ENCODE assay signal across 8 cellular contexts in genomic region chr12:82358200-82359114, GRCh38. TPM values are rescaled to one million over a fixed set of nuclear protein-coding genes. Genes with fewer than 3 reads are reported as not detected.
DNase-seq lines count a peak whose midpoint lies in the region; ATAC-seq, FAIRE-seq and TF ChIP-seq lines count a peak whose summit lies in the region.

CCDC59 (minus strand) TSS chr12:82358387; CDS start chr12:82358376, 11 bp downstream.
METTL25 (plus strand) TSS chr12:82358529; CDS start chr12:82358566, 37 bp downstream.

- H3K9me3 Mint-ChIP-seq in Calu3 (ENCODE audit: low read depth, unreplicated experiment): no peaks in the 10 kb centered on the region
- H3K9me3 Mint-ChIP-seq in endodermal cell: peaks cover 4% of the 10 kb centered on the region

- H3K4me1 ChIP-seq in endodermal cell (ENCODE audit: control insufficient read depth, insufficient read depth, low read length): no peaks in the 10 kb centered on the region

- H3K27me3 ChIP-seq in endodermal cell (ENCODE audit: control insufficient read depth, insufficient read depth, low read length, poor library complexity, severe bottlenecking): no peaks in the 10 kb centered on the region

- peak; percentile 91 for TF ChIP-seq CTCF in Calu3 (IDR thresholded peaks at IDR 0.05; ENCODE audit: unreplicated experiment)
- TF ChIP-seq CTCF in endodermal cell (conservative IDR thresholded peaks at IDR 0.05): peak; percentile 90

- H3K36me3 Mint-ChIP-seq in Calu3 (ENCODE audit: insufficient read depth, unreplicated experiment): peaks cover 48% of the 10 kb centered on the region
- H3K36me3 Mint-ChIP-seq in endodermal cell (ENCODE audit: low read depth): peaks cover 45% of the 10 kb centered on the region

- H3K27ac Mint-ChIP-seq in Calu3 (ENCODE audit: unreplicated experiment) (peak within 1 kb of the TSS; percentile 100), endodermal cell (peak within 1 kb of the TSS; percentile 100)

- DNase-seq in Calu3 (peak; percentile 98), HTR-8/SVneo (ENCODE audit: insufficient read length, low spot score) (peak; percentile 74), NOMO-1 treated with DMSO at 0.1 percent for 48 hours (lab: John Stamatoyannopoulos, UW; ENCODE audit: unreplicated experiment) (peak; percentile 96), endodermal cell (peak; percentile 100), mesenteric fat pad (ENCODE audit: low spot score) (peak; percentile 98)
- peak; percentile 91 for DNase-seq in activated CD8-positive, alpha-beta memory T cell treated with anti-CD3 and anti-CD28 coated beads, Interleukin-2, amount 50 U/mL, for 1 hour (ENCODE audit: extremely low read depth)
- DNase-seq in stimulated activated CD8-positive, alpha-beta memory T cell treated with anti-CD3 and anti-CD28 coated beads, Interleukin-15, amount 100 ng/mL, for 24 hours (ENCODE audit: low read depth): peak; percentile 97

- peak within 1 kb of the TSS; percentile 99 for H3K9ac ChIP-seq in endodermal cell (ENCODE audit: extremely low read depth, low read length, poor library complexity, severe bottlenecking)

- H3K4me3 Mint-ChIP-seq in Calu3 (ENCODE audit: low read depth, unreplicated experiment) (peak within 1 kb of the TSS; percentile 94), endodermal cell (peak within 1 kb of the TSS; percentile 100)

- peak; percentile 79 for FAIRE-seq in HTR-8/SVneo (lab: Jason Lieb, UNC)

- WGBS in endodermal cell (ENCODE audit: insufficient coverage in 1 of 2, insufficient read length in 1 of 2), 2 experiments: 0 to 1% methylated on average over 28 to 60 of the region's 61 CpGs

- peaks cover 31% of the 10 kb centered on the region for H3K36me3 ChIP-seq in endodermal cell (ENCODE audit: control insufficient read depth, insufficient read depth, low read length)

- BruUV-seq in Calu3 (replicated peaks; lab: Mats Ljungman, UMichigan): no TSS peak

- H3K27ac ChIP-seq in endodermal cell (ENCODE audit: low read depth, low read length): peak within 1 kb of the TSS; percentile 88

- peak; percentile 92 for ATAC-seq in GM21367 (IDR thresholded peaks at IDR 0.05; ENCODE audit: unreplicated experiment)

- intact Hi-C loops in Calu3 (cut with micrococcal nuclease; ENCODE audit: unreplicated experiment): loop anchor here (1.0 to 10.0 kb wide), 3 partner anchors 269 to 904 kb away; no protein-coding TSS in a partner anchor

- peak within 1 kb of the TSS; percentile 99 for H3K4me3 ChIP-seq in endodermal cell (ENCODE audit: low read length)

- H3K27me3 Mint-ChIP-seq in Calu3 (ENCODE audit: unreplicated experiment) (no peaks in the 10 kb centered on the region), endodermal cell (ENCODE audit: insufficient read depth) (no peaks in the 10 kb centered on the region)

- CTCF ChIA-PET in Calu3 (lab: Charles Lee): interaction anchor here (0.6 to 1.8 kb wide), 15 partner anchors 14 to 714 kb away, joined by 3 to 8 read pairs (median 3); no protein-coding TSS in a partner anchor

- H3K9me3 ChIP-seq in endodermal cell (ENCODE audit: control insufficient read depth, low read length): no peaks in the 10 kb centered on the region

- peaks cover 17% of the 10 kb centered on the region for H3K4me1 Mint-ChIP-seq in Calu3 (ENCODE audit: low read depth, unreplicated experiment)
- peaks cover 24% of the 10 kb centered on the region for H3K4me1 Mint-ChIP-seq in endodermal cell

RNA-seq across cellular contexts. Expression of gene CCDC59, which starts in this region (rescaled TPM):
- 51.7 and 55.8 TPM in 2 replicates for total RNA-seq in Calu3 (2022)
- 10 to 100 TPM; 51.9 to 65.4 TPM for total RNA-seq in endodermal cell
- polyA plus RNA-seq in endodermal cell (2013, experiment 1 of 2): 59.8 TPM
- 58.1 TPM for polyA plus RNA-seq in endodermal cell (2013, experiment 2 of 2)
- total RNA-seq in mesenteric fat pad: 39.0 TPM

RNA-seq across cellular contexts. Expression of gene METTL25, which starts in this region (rescaled TPM):
- total RNA-seq in Calu3 (2022) (6.7 and 7.2 TPM in 2 replicates), endodermal cell (10 to 100 TPM in 1 of 2 donors, 1 to 10 TPM in 1; 9.5 to 10.6 TPM), mesenteric fat pad (9.4 TPM)
- 3.7 TPM for polyA plus RNA-seq in endodermal cell (2013, experiment 1 of 2)
- 4.7 TPM for polyA plus RNA-seq in endodermal cell (2013, experiment 2 of 2)

Comparison
In these comparisons a context has a peak if more than half of its experiments do, and no peak if none do; other contexts are left out.
1. Peak in every context shown above with its lines: DNase-seq, ATAC-seq, H3K4me3 ChIP-seq and H3K27ac ChIP-seq.